36 cellular contexts compared by ENCODE assay signal in the genomic region with DNA sequence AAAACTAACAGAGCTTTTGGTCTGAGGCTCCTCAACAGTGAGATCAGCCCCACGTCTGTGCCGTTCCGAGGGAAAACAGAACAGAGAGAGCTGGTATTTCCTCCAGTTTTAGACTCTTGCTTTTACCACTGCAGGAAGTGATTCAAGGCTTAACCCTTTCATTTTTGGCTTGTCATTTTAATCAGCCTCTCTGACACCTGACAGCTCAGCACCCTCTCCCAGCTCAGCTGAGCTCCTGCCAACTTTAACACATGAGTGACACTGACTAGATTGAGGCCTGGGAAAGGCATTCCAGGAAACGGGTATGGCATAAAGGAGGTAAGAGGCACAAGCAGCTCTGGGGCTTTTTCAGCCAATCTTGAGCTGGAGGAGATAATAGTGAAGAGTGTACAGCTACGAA.
A peak's percentile ranks its signal among the peaks of the same experiment; 100 is the strongest.
DNase-seq lines count a peak whose midpoint lies in the region; ATAC-seq and TF ChIP-seq lines count a peak whose summit lies in the region.
"Had no signal": no experiment of that assay in that cellular context is flagged by ENCODE, and none has a peak within 500 bp of the region (broad histone marks: within the 10 kb centered on the region; RNA-seq: fewer than 3 reads in every experiment).

No MANE protein-coding gene starts in this region.

- peaks cover 14% of the 10 kb centered on the region for H3K27me3 ChIP-seq in DND-41 (ENCODE audit: insufficient read depth, low read length, poor library complexity)
- H3K27me3 ChIP-seq in right cardiac atrium (ENCODE audit: control insufficient read depth, insufficient read depth): no peaks in the 10 kb centered on the region
- H3K27me3 ChIP-seq: foreskin keratinocyte, tibial artery, vagina had no signal

- H3K4me2 ChIP-seq in DND-41 (ENCODE audit: insufficient read depth, low read length): no peak overlapping the region
- H3K4me2 ChIP-seq: GM23338, KMS-11, PC-9 had no signal

- peak; percentile 40; the same call in 1 of the 3 replicates for ATAC-seq in DND-41 (ENCODE audit: insufficient read depth, low read depth)
- peak; percentile 73 to 79 for ATAC-seq in right cardiac atrium
- ATAC-seq in activated CD4-positive, CD25-positive, alpha-beta regulatory T cell treated with anti-CD3 and anti-CD28 coated beads, Interleukin-2, amount 50 U/mL, for 24 hours: no peak
- ATAC-seq: effector memory CD8-positive, alpha-beta T cell; esophagus mucosa; foreskin keratinocyte; GM23338; naive thymus-derived CD4-positive, alpha-beta T cell had no signal

- H3K4me1 ChIP-seq in DND-41 (ENCODE audit: insufficient read depth, low read length): no peaks in the 10 kb centered on the region
- H3K4me1 ChIP-seq in right cardiac atrium (ENCODE audit: control insufficient read depth, insufficient read depth, low read length): peaks cover 2% of the 10 kb centered on the region
- H3K4me1 ChIP-seq: foreskin keratinocyte, tibial artery, vagina had no signal

- 6% methylated on average over 5 of the region's 5 CpGs for WGBS in right cardiac atrium

- no peaks in the 10 kb centered on the region for H3K79me2 ChIP-seq in DND-41 (ENCODE audit: insufficient read depth, low read length)

- H3K27ac ChIP-seq in DND-41 (ENCODE audit: low read length) (no peak overlapping the region), right cardiac atrium (ENCODE audit: low read length) (no peak overlapping the region)
- H3K27ac ChIP-seq: coronary artery, foreskin keratinocyte, KMS-11, PC-9, tibial artery, vagina, VCaP had no signal

- H3K36me3 ChIP-seq in DND-41 (ENCODE audit: insufficient read depth, low read length): no peaks in the 10 kb centered on the region
- H3K36me3 ChIP-seq: tibial artery, vagina had no signal

- no peak overlapping the region for H2AFZ ChIP-seq in DND-41 (ENCODE audit: low read depth, low read length)
- H2AFZ ChIP-seq: GM23338, PC-9 had no signal

- no peak for TF ChIP-seq CTCF in DND-41 (IDR thresholded peaks at IDR 0.05; ENCODE audit: borderline replicate concordance, extremely low read depth, low read length, poor library complexity, severe bottlenecking)

- no peak overlapping the region for H3K9ac ChIP-seq in DND-41 (ENCODE audit: low read depth, low read length)
- H3K9ac ChIP-seq: KMS-11 had no signal

- no peaks in the 10 kb centered on the region; the same call in 1 of the 2 replicates for H4K20me1 ChIP-seq in DND-41 (ENCODE audit: insufficient read depth, low read length)

- no peaks in the 10 kb centered on the region for H3K9me3 ChIP-seq in DND-41 (ENCODE audit: insufficient read depth, low read length, severe bottlenecking)
- H3K9me3 ChIP-seq in right cardiac atrium (ENCODE audit: control insufficient read depth, low read length): no peaks in the 10 kb centered on the region
- H3K9me3 ChIP-seq: tibial artery, vagina had no signal

- DNase-seq in A172 (ENCODE audit: low spot score): peak; percentile 7
- DNase-seq in DND-41: no peak
- DNase-seq in MV-4-11 (lab: John Stamatoyannopoulos, UW): peak; percentile 41
- DNase-seq in right cardiac atrium: no peak
- DNase-seq in UCSD-AML1 (lab: John Stamatoyannopoulos, UW; ENCODE audit: unreplicated experiment): no peak
- DNase-seq in stimulated activated CD4-positive, alpha-beta T cell treated with anti-CD3 and anti-CD28 coated beads, Interleukin-12 subunit alpha, Interleukin-12 subunit beta, amount 100 ng/mL, for 4 hours: no peak
- DNase-seq: activated CD4-positive, alpha-beta T cell treated with anti-CD3 and anti-CD28 coated beads for 48 hours; activated CD8-positive, alpha-beta memory T cell treated with anti-CD3 and anti-CD28 coated beads for 24 hours; activated effector memory CD4-positive, alpha-beta T cell treated with Interleukin-2 at 50 U/mL for 16 hours; activated naive CD8-positive, alpha-beta T cell treated with anti-CD3 and anti-CD28 coated beads, Interleukin-2, amount 10 ng/mL, durations not matched to agents 7 days and 5 days; activated T-cell treated with anti-CD3 and anti-CD28 coated beads, Interleukin-2, amount 50 U/mL, for 1 hour; aorta; caudate nucleus; COR-L47; effector memory CD8-positive, alpha-beta T cell; foreskin keratinocyte; GF-D8; head of caudate nucleus; islet precursor cell; naive thymus-derived CD4-positive, alpha-beta T cell; NCI-H1436; NCI-H2081; NCI-H2227 treated with DMSO at 0.1 percent for 48 hours; NCI-H69; PC-9; SHP77 treated with DMSO at 0.1 percent for 48 hours; stimulated activated CD4-positive, alpha-beta T cell treated with anti-CD3 and anti-CD28 coated beads, Interleukin-15, amount 100 ng/mL, for 24 hours; stimulated activated CD4-positive, alpha-beta T cell treated with anti-CD3 and anti-CD28 coated beads, Interleukin-4, amount 100 ng/mL, for 4 hours; tibial artery had no signal

- intact Hi-C loops in right cardiac atrium (cut with DNase I): loop anchor here in 1 of 4 donors (10.0 kb wide), 1 partner anchor 144 kb away; no protein-coding TSS in a partner anchor

- no peak overlapping the region for H3K4me3 ChIP-seq in DND-41 (ENCODE audit: low read depth in 1 of 2, low read length in 2 of 2)
- no peak overlapping the region for H3K4me3 ChIP-seq in right cardiac atrium (ENCODE audit: low read length)
- H3K4me3 ChIP-seq: coronary artery, GM23338, PC-9, tibial artery, vagina had no signal

Comparison
In these comparisons a context has a peak if more than half of its experiments do, and no peak if none do; other contexts are left out.
1. DNase-seq: peak in A172 (single experiment) and MV-4-11 (single experiment); none in DND-41 (single experiment), right cardiac atrium (0 of 3), UCSD-AML1 (single experiment) and stimulated activated CD4-positive, alpha-beta T cell treated with anti-CD3 and anti-CD28 coated beads, Interleukin-12 subunit alpha, Interleukin-12 subunit beta, amount 100 ng/mL, for 4 hours (single experiment).
2. ATAC-seq: peak in DND-41 (single experiment) and right cardiac atrium (2 of 2); none in activated CD4-positive, CD25-positive, alpha-beta regulatory T cell treated with anti-CD3 and anti-CD28 coated beads, Interleukin-2, amount 50 U/mL, for 24 hours (0 of 2).